ENCODE assay signal across 13 cellular contexts in genomic region chr5:93163010-93163663, GRCh38.
DNase-seq lines count a peak whose midpoint lies in the region; ATAC-seq and TF ChIP-seq lines count a peak whose summit lies in the region.
"Had no signal": no experiment of that assay in that cellular context is flagged by ENCODE, and none has a peak within 500 bp of the region (broad histone marks: within the 10 kb centered on the region; RNA-seq: fewer than 3 reads in every experiment).

No MANE protein-coding gene starts in this region.

- H3K36me3 Mint-ChIP-seq in activated naive CD4-positive, alpha-beta T cell treated with anti-CD3 and anti-CD28 coated beads for 36 hours (ENCODE audit: low read depth) = no peaks in the 10 kb centered on the region

- in situ Hi-C loops in GM23248 (cut with MboI) = no loop called here

- H3K4me3 ChIP-seq in GM23248 (peak overlapping the region; percentile 38), SK-N-SH (ENCODE audit: low read depth in 2 of 2, low read length in 1 of 2) (no peak overlapping the region), fibroblast of villous mesenchyme (ENCODE audit: low read depth, low read length) (no peak overlapping the region), aorta (ENCODE audit: low read length in 2 of 2) (no peak overlapping the region)
- H3K4me3 ChIP-seq: K562, lower lobe of right lung had no signal

- H3K4me1 Mint-ChIP-seq in activated naive CD4-positive, alpha-beta T cell treated with anti-CD3 and anti-CD28 coated beads for 36 hours (ENCODE audit: low read depth) = no peaks in the 10 kb centered on the region

- TF ChIP-seq EP300 in SK-N-SH (IDR thresholded peaks at IDR 0.05; ENCODE audit: borderline replicate concordance in 1 of 2, low read depth in 1 of 2, low read length in 1 of 2) = peak; percentile 57 to 98

- H3K9me3 ChIP-seq in GM23248 (ENCODE audit: low read depth) (no peaks in the 10 kb centered on the region), SK-N-SH (no peaks in the 10 kb centered on the region), aorta (ENCODE audit: control insufficient read depth, low read length) (no peaks in the 10 kb centered on the region)
- H3K9me3 ChIP-seq: lower lobe of right lung had no signal

- no peak overlapping the region for H3K27ac Mint-ChIP-seq in activated naive CD4-positive, alpha-beta T cell treated with anti-CD3 and anti-CD28 coated beads for 36 hours
- H3K27ac Mint-ChIP-seq: activated T-cell treated with anti-CD3 and anti-CD28 coated beads, Interleukin-2, amount 50 U/mL, for 24 hours; stimulated activated naive CD8-positive, alpha-beta T cell treated with anti-CD3 and anti-CD28 coated beads, Interleukin-15, Interleukin-2, amounts not matched to agents 100 ng/mL and 50 ng/mL, for 24 hours had no signal

- intact Hi-C loops in sciatic nerve (cut with DNase I) (no loop called here), aorta (cut with DNase I) (no loop called here)
- intact Hi-C loops in activated naive CD4-positive, alpha-beta T cell treated with anti-CD3 and anti-CD28 coated beads for 36 hours (cut with micrococcal nuclease) = no loop called here

- H3K4me2 ChIP-seq in GM23248 (ENCODE audit: unreplicated experiment) (peak overlapping the region; percentile 73), SK-N-SH (peak overlapping the region; percentile 67; the same call in 1 of the 2 replicates)

- H3K27ac ChIP-seq in GM23248 (peak overlapping the region; percentile 71), SK-N-SH (ENCODE audit: low read depth in 2 of 2, low read length in 1 of 2) (peak overlapping the region; percentile 88 to 93; a peak in 3 of 4 replicates), aorta (ENCODE audit: low read depth in 1 of 2, low read length in 2 of 2) (no peak overlapping the region)
- H3K27ac ChIP-seq: lower lobe of right lung had no signal

- DNase-seq in GM23248 (peak; percentile 88), SK-N-SH (no peak), fibroblast of villous mesenchyme (ENCODE audit: low read depth) (peak; percentile 78), sciatic nerve (ENCODE audit: low spot score) (no peak), aorta (no peak), ecto neural progenitor cell (ENCODE audit: low spot score) (no peak)
- no peak for DNase-seq in activated naive CD4-positive, alpha-beta T cell treated with anti-CD3 and anti-CD28 coated beads for 36 hours
- DNase-seq: activated T-cell treated with anti-CD3 and anti-CD28 coated beads, Interleukin-2, amount 50 U/mL, for 24 hours; GF-D8; lower lobe of right lung had no signal

- H3F3A ChIP-seq in GM23248 (ENCODE audit: insufficient read depth) (peaks cover 46% of the 10 kb centered on the region), SK-N-SH (replicated peaks; ENCODE audit: insufficient read depth) (peaks cover 27% of the 10 kb centered on the region)

- no peak for TF ChIP-seq RAD21 in SK-N-SH (IDR thresholded peaks at IDR 0.05; ENCODE audit: low read length)

- POLR2A ChIA-PET in SK-N-SH (lab: Yijun Ruan, JAX) = no interaction called here

- H4K20me1 ChIP-seq in GM23248 (ENCODE audit: insufficient read depth) (no peaks in the 10 kb centered on the region), SK-N-SH (ENCODE audit: insufficient read depth) (no peaks in the 10 kb centered on the region)

- no peaks in the 10 kb centered on the region for H3K27me3 ChIP-seq in GM23248 (replicated peaks; ENCODE audit: insufficient read depth)
- H3K27me3 ChIP-seq in SK-N-SH (ENCODE audit: insufficient read depth) = no peaks in the 10 kb centered on the region
- no peaks in the 10 kb centered on the region for H3K27me3 ChIP-seq in aorta (ENCODE audit: control insufficient read depth in 1 of 2, insufficient read depth in 2 of 2, low read length in 1 of 2)

- H2AFZ ChIP-seq in GM23248 = no peak overlapping the region
- peak overlapping the region; percentile 65; the same call in 1 of the 2 replicates for H2AFZ ChIP-seq in SK-N-SH (ENCODE audit: low read depth)

- TF ChIP-seq CTCF in SK-N-SH (IDR thresholded peaks at IDR 0.05) (no peak), fibroblast of villous mesenchyme (IDR thresholded peaks at IDR 0.05; ENCODE audit: insufficient read depth, low read depth, low read length) (no peak)

- H3K9me2 ChIP-seq in GM23248 (ENCODE audit: insufficient read depth) = no peaks in the 10 kb centered on the region
- no peaks in the 10 kb centered on the region for H3K9me2 ChIP-seq in SK-N-SH

- CTCF ChIA-PET in SK-N-SH (lab: Yijun Ruan, JAX) = no interaction called here
- CTCF ChIA-PET in activated naive CD4-positive, alpha-beta T cell treated with anti-CD3 and anti-CD28 coated beads for 36 hours (lab: Charles Lee) = no interaction called here

- peaks cover 2% of the 10 kb centered on the region for H3K9me3 Mint-ChIP-seq in activated naive CD4-positive, alpha-beta T cell treated with anti-CD3 and anti-CD28 coated beads for 36 hours
- H3K9me3 Mint-ChIP-seq: stimulated activated naive CD8-positive, alpha-beta T cell treated with anti-CD3 and anti-CD28 coated beads, Interleukin-15, Interleukin-2, amounts not matched to agents 100 ng/mL and 50 ng/mL, for 24 hours had no signal

- no peaks in the 10 kb centered on the region for H3K27me3 Mint-ChIP-seq in activated naive CD4-positive, alpha-beta T cell treated with anti-CD3 and anti-CD28 coated beads for 36 hours (ENCODE audit: low read depth)
- H3K27me3 Mint-ChIP-seq: activated T-cell treated with anti-CD3 and anti-CD28 coated beads, Interleukin-2, amount 50 U/mL, for 24 hours; stimulated activated naive CD8-positive, alpha-beta T cell treated with anti-CD3 and anti-CD28 coated beads, Interleukin-15, Interleukin-2, amounts not matched to agents 100 ng/mL and 50 ng/mL, for 24 hours had no signal

- H3K4me1 ChIP-seq in GM23248 (ENCODE audit: insufficient read depth) (peaks cover 59% of the 10 kb centered on the region), SK-N-SH (ENCODE audit: control insufficient read depth in 1 of 2, insufficient read depth in 2 of 2, low read depth in 1 of 2, low read length in 1 of 2) (peaks cover 10 to 21% of the 10 kb centered on the region in 2 experiments), aorta (ENCODE audit: control insufficient read depth in 1 of 2, insufficient read depth in 2 of 2, low read length in 2 of 2) (no peaks in the 10 kb centered on the region)

- H3K36me3 ChIP-seq in GM23248 (ENCODE audit: low read depth) = no peaks in the 10 kb centered on the region
- no peaks in the 10 kb centered on the region for H3K36me3 ChIP-seq in SK-N-SH (replicated peaks in 1 of 2; ENCODE audit: control insufficient read depth in 1 of 2, insufficient read depth in 2 of 2, low read length in 1 of 2)
- H3K36me3 ChIP-seq in aorta (ENCODE audit: control insufficient read depth in 1 of 2, insufficient read depth in 2 of 2, low read length in 1 of 2) = no peaks in the 10 kb centered on the region
- H3K36me3 ChIP-seq: lower lobe of right lung had no signal

- H3K4me3 Mint-ChIP-seq in activated naive CD4-positive, alpha-beta T cell treated with anti-CD3 and anti-CD28 coated beads for 36 hours = no peak overlapping the region
- H3K4me3 Mint-ChIP-seq: activated T-cell treated with anti-CD3 and anti-CD28 coated beads, Interleukin-2, amount 50 U/mL, for 24 hours; stimulated activated naive CD8-positive, alpha-beta T cell treated with anti-CD3 and anti-CD28 coated beads, Interleukin-15, Interleukin-2, amounts not matched to agents 100 ng/mL and 50 ng/mL, for 24 hours had no signal

- H3K9ac ChIP-seq in GM23248 (peak overlapping the region; percentile 22), SK-N-SH (peak overlapping the region; percentile 44; the same call in 1 of the 2 replicates)

- H3K79me2 ChIP-seq in GM23248 (ENCODE audit: insufficient read depth) (no peaks in the 10 kb centered on the region), SK-N-SH (ENCODE audit: insufficient read depth) (no peaks in the 10 kb centered on the region)

- peak; percentile 56 for ATAC-seq in sciatic nerve
- ATAC-seq in GM19463 (IDR thresholded peaks at IDR 0.05; ENCODE audit: unreplicated experiment) = no peak
- ATAC-seq in aorta (ENCODE audit: low FRiP score) = no peak
- ATAC-seq: K562 had no signal

TF ChIP-seq in SK-N-SH, 30 proteins besides CTCF, POLR2A, EP300 and RAD21 (continues in another document):
- peak; percentile 48; the same call in 1 of the 2 replicates for TF ChIP-seq MAX (IDR thresholded peaks at IDR 0.05; ENCODE audit: low read depth)
- TF ChIP-seq CHD2 (IDR thresholded peaks at IDR 0.05; ENCODE audit: low read length, partially characterized antibody) = no peak
- no peak for TF ChIP-seq IRF3 (IDR thresholded peaks at IDR 0.05; ENCODE audit: low read depth, low read length)
- TF ChIP-seq GABPA (IDR thresholded peaks at IDR 0.05; ENCODE audit: low read depth) = no peak
- TF ChIP-seq SIN3A (IDR thresholded peaks at IDR 0.05; ENCODE audit: borderline replicate concordance, low read depth, low read length) = 0 out of 2 replicates have a peak, but pooled peaks have one; percentile 38
- peak; percentile 93 for TF ChIP-seq TCF12 (IDR thresholded peaks at IDR 0.05)
- TF ChIP-seq NFIC (IDR thresholded peaks at IDR 0.05; ENCODE audit: borderline replicate concordance) = peak; percentile 93
- TF ChIP-seq NRF1 (IDR thresholded peaks at IDR 0.05; ENCODE audit: low read depth, low read length) = no peak
- TF ChIP-seq FOXJ3 (CRISPR knock-in tag; IDR thresholded peaks at IDR 0.05) = no peak

Comparison
In these comparisons a context has a peak if more than half of its experiments do, and no peak if none do; other contexts are left out.
1. DNase-seq: peak in GM23248 (single experiment) and fibroblast of villous mesenchyme (single experiment); none in SK-N-SH (single experiment), sciatic nerve (single experiment), aorta (0 of 2), activated naive CD4-positive, alpha-beta T cell treated with anti-CD3 and anti-CD28 coated beads for 36 hours (single experiment) and ecto neural progenitor cell (single experiment).
2. H3K27ac ChIP-seq: peak in GM23248 (single experiment) and SK-N-SH (2 of 2); none in aorta (0 of 2).